Comparison of ENCODE assay signal across 8 cellular contexts in the genomic region with DNA sequence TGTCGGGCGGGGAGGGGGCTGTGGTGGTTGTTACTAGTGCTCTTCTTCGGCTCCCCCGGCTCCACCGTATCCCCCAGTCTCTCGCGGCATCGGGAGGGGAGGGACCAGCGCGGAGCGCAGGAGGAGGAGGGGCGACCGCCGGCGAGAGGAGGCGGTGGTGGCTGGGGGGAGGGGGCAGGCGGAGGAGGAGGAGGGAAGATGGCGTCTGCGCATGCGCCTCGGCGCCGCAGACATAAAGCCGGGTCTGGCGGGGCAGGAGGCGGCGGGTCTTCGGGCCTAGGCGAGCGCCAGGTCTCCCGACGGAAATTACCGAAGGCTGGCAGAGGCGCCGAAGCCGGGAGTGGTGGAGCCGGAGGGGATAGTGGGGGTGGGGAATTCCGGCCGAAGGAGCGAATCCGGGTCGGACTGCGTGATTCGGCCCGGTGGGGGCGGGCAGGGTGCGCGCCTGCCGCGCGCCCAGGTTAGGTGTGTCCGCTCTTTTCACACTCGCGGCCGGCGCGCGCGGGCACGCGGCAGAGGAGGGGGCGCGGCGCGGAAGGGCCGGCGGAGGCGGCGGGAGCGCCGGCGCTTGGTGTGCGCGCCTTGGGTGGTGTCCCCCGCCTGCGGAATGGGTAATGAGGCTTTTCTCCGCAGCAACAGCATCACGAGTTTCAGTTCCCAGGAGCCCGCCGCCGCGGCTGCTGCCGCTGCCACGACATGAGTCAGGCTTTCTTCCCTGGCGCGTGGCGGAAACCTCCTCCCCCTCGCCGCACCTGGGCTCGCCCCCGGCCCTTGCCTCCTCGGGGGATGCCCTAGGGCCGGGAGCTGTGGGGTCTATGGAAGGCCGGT. TPM values are rescaled to one million over a fixed set of nuclear protein-coding genes. Genes with fewer than 3 reads are reported as not detected.
DNase-seq lines count a peak whose midpoint lies in the region; ATAC-seq and TF ChIP-seq lines count a peak whose summit lies in the region.

No MANE protein-coding gene starts in this region.

- H3K27ac ChIP-seq in HUES48 (ENCODE audit: low read depth, low read length), result peak overlapping the region; percentile 100

- TF ChIP-seq CTCF in Caco-2 (IDR thresholded peaks at IDR 0.05; ENCODE audit: insufficient read depth in 1 of 2, low read depth in 1 of 2, low read length in 1 of 2, severe bottlenecking in 1 of 2, unreplicated experiment in 1 of 2) (no peak), endothelial cell (IDR thresholded peaks at IDR 0.05; ENCODE audit: unreplicated experiment) (no peak), mesothelial cell of epicardium (IDR thresholded peaks at IDR 0.05; ENCODE audit: unreplicated experiment) (no peak)

- H3K36me3 ChIP-seq in Caco-2 (ENCODE audit: control insufficient read depth, insufficient read depth, low read length) (peaks cover 1% of the 10 kb centered on the region; the same call in 1 of the 2 replicates), HUES48 (ENCODE audit: control insufficient read depth, insufficient read depth, low read length) (peaks cover 28% of the 10 kb centered on the region), NT2/D1 (ENCODE audit: insufficient read depth, insufficient read length, low read length) (peaks cover 26% of the 10 kb centered on the region)

- H3K9me3 ChIP-seq in Caco-2 (no peaks in the 10 kb centered on the region), HUES48 (ENCODE audit: control insufficient read depth, insufficient read depth, low read length) (no peaks in the 10 kb centered on the region), NT2/D1 (ENCODE audit: insufficient read depth, low read length) (peaks cover 14% of the 10 kb centered on the region; the same call in 1 of the 2 replicates)

- peaks cover 7% of the 10 kb centered on the region for H3K36me3 Mint-ChIP-seq in Caco-2 (ENCODE audit: insufficient read depth, unreplicated experiment)
- peaks cover 19% of the 10 kb centered on the region for H3K36me3 Mint-ChIP-seq in endothelial cell (ENCODE audit: low read depth, unreplicated experiment)
- peaks cover 4% of the 10 kb centered on the region for H3K36me3 Mint-ChIP-seq in mesothelial cell of epicardium

- H3K4me3 Mint-ChIP-seq in Caco-2 (ENCODE audit: unreplicated experiment) (peak overlapping the region; percentile 74), endothelial cell (ENCODE audit: unreplicated experiment) (peak overlapping the region; percentile 87), mesothelial cell of epicardium (peak overlapping the region; percentile 91)

- H3K4me1 Mint-ChIP-seq in Caco-2 (ENCODE audit: low read depth, unreplicated experiment) (peaks cover 28% of the 10 kb centered on the region), endothelial cell (ENCODE audit: unreplicated experiment) (peaks cover 37% of the 10 kb centered on the region), mesothelial cell of epicardium (peaks cover 48% of the 10 kb centered on the region)

- H3K9me3 Mint-ChIP-seq in Caco-2 (ENCODE audit: unreplicated experiment) (no peaks in the 10 kb centered on the region), endothelial cell (ENCODE audit: unreplicated experiment) (no peaks in the 10 kb centered on the region), mesothelial cell of epicardium (no peaks in the 10 kb centered on the region)

- CTCF ChIA-PET in Caco-2 (lab: Charles Lee), result no interaction called here

- ATAC-seq in GM21390 (IDR thresholded peaks at IDR 0.05; ENCODE audit: unreplicated experiment), result peak; percentile 61

- BruUV-seq in Caco-2 (replicated peaks; lab: Mats Ljungman, UMichigan), result no TSS peak

- H3K27me3 Mint-ChIP-seq in Caco-2 (ENCODE audit: insufficient read depth, unreplicated experiment) (no peaks in the 10 kb centered on the region), endothelial cell (ENCODE audit: unreplicated experiment) (peaks cover 8% of the 10 kb centered on the region), mesothelial cell of epicardium (ENCODE audit: low read depth) (no peaks in the 10 kb centered on the region)

- H3K9ac ChIP-seq in HUES48 (ENCODE audit: low read depth, low read length) (peak overlapping the region; percentile 98), NT2/D1 (ENCODE audit: insufficient read length, low read depth) (peak overlapping the region; percentile 96)

- H3K4me3 ChIP-seq in Caco-2 (ENCODE audit: low read depth, low read length) (peak overlapping the region; percentile 99), HUES48 (ENCODE audit: low read depth, low read length) (peak overlapping the region; percentile 84), NT2/D1 (ENCODE audit: insufficient read length, low read depth) (peak overlapping the region; percentile 72)

- POLR2A ChIA-PET in Caco-2 (lab: Charles Lee), result interaction anchor here (0.6 to 1.2 kb wide), 2 partner anchors 86 to 277 kb away, joined by 4 read pairs; no protein-coding TSS in a partner anchor

- peak; percentile 99 for DNase-seq in Caco-2
- DNase-seq in NT2/D1 (ENCODE audit: low read depth, low spot score), result peak; percentile 89
- DNase-seq in activated CD8-positive, alpha-beta memory T cell treated with anti-CD3 and anti-CD28 coated beads, Interleukin-2, amount 50 U/mL, for 4 hours, result peak; percentile 97
- peak; percentile 99 for DNase-seq in endothelial cell (ENCODE audit: low spot score)
- DNase-seq in mesothelial cell of epicardium (ENCODE audit: low spot score in 2 of 2, unreplicated experiment in 2 of 2), result peak; percentile 99
- peak; percentile 89 to 91 for DNase-seq in stimulated activated CD8-positive, alpha-beta memory T cell treated with anti-CD3 and anti-CD28 coated beads, Interleukin-15, amount 100 ng/mL, for 4 hours (ENCODE audit: low read depth in 2 of 2)

- H3K4me1 ChIP-seq in Caco-2, result peaks cover 28% of the 10 kb centered on the region
- peaks cover 43% of the 10 kb centered on the region for H3K4me1 ChIP-seq in HUES48 (ENCODE audit: control insufficient read depth, insufficient read depth, low read length)
- peaks cover 11% of the 10 kb centered on the region for H3K4me1 ChIP-seq in NT2/D1 (ENCODE audit: insufficient read depth, insufficient read length)

- no peaks in the 10 kb centered on the region for H3K27me3 ChIP-seq in Caco-2 (replicated peaks; ENCODE audit: control insufficient read depth, insufficient read depth, low read length)
- no peaks in the 10 kb centered on the region for H3K27me3 ChIP-seq in HUES48 (ENCODE audit: control insufficient read depth, insufficient read depth, low read length)
- no peaks in the 10 kb centered on the region for H3K27me3 ChIP-seq in NT2/D1 (ENCODE audit: insufficient read depth, insufficient read length)

- H3K27ac Mint-ChIP-seq in Caco-2 (ENCODE audit: unreplicated experiment) (peak overlapping the region; percentile 85), endothelial cell (ENCODE audit: unreplicated experiment) (no peak overlapping the region), mesothelial cell of epicardium (peak overlapping the region; percentile 98)

- intact Hi-C loops in Caco-2 (cut with micrococcal nuclease; ENCODE audit: unreplicated experiment), result loop anchor here (1.0 to 10.0 kb wide), 8 partner anchors 54 to 412 kb away; a partner anchor contains a TSS

RNA-seq across cellular contexts. Expression of a gene that starts 1.3 kb away (rescaled TPM):
- total RNA-seq in Caco-2 (2022), result 140 and 159 TPM in 2 replicates
- total RNA-seq in endothelial cell (ENCODE audit: unreplicated experiment), result 73.0 TPM
- 98.8 to 103 TPM (median 99.5 TPM) in 3 replicates for total RNA-seq in mesothelial cell of epicardium

Comparison
In these comparisons a context has a peak if more than half of its experiments do, and no peak if none do; other contexts are left out.
1. Peak in every context shown above with its lines: DNase-seq, ATAC-seq, H3K4me3 ChIP-seq and H3K27ac ChIP-seq.